20 cellular contexts compared by ENCODE assay signal in genomic region chr14:100828448-100828834, GRCh38. TPM values are rescaled to one million over a fixed set of nuclear protein-coding genes. Genes with fewer than 3 reads are reported as not detected.
DNase-seq lines count a peak whose midpoint lies in the region; ATAC-seq and TF ChIP-seq lines count a peak whose summit lies in the region.
"Had no signal": no experiment of that assay in that cellular context is flagged by ENCODE, and none has a peak within 500 bp of the region (broad histone marks: within the 10 kb centered on the region; RNA-seq: fewer than 3 reads in every experiment).

No MANE protein-coding gene starts in this region.

- H3K4me3 ChIP-seq in fibroblast of the aortic adventitia (ENCODE audit: low read depth, low read length): peak overlapping the region; percentile 77
- H3K4me3 ChIP-seq: HAP-1, lung had no signal

- H3K27ac Mint-ChIP-seq in WTC11: no peak overlapping the region
- no peak overlapping the region for H3K27ac Mint-ChIP-seq in activated CD4-positive, alpha-beta memory T cell treated with anti-CD3 and anti-CD28 coated beads for 36 hours
- H3K27ac Mint-ChIP-seq: activated naive CD4-positive, alpha-beta T cell treated with anti-CD3 and anti-CD28 coated beads, Interleukin-2, amount 50 U/mL, for 24 hours; CD4-positive, alpha-beta T cell had no signal

- intact Hi-C loops in activated CD4-positive, alpha-beta memory T cell treated with anti-CD3 and anti-CD28 coated beads for 36 hours (cut with micrococcal nuclease): no loop called here

- peak; percentile 14 for ATAC-seq in WTC11
- no peak for ATAC-seq in HG03175 (IDR thresholded peaks at IDR 0.05; ENCODE audit: unreplicated experiment)

- H3K4me1 Mint-ChIP-seq in WTC11: peaks cover 48% of the 10 kb centered on the region
- H3K4me1 Mint-ChIP-seq in activated CD4-positive, alpha-beta memory T cell treated with anti-CD3 and anti-CD28 coated beads for 36 hours (ENCODE audit: low read depth): peaks cover 8% of the 10 kb centered on the region
- H3K4me1 Mint-ChIP-seq: activated naive CD4-positive, alpha-beta T cell treated with anti-CD3 and anti-CD28 coated beads, Interleukin-2, amount 50 U/mL, for 24 hours had no signal

- peaks cover 30% of the 10 kb centered on the region for H3K27me3 Mint-ChIP-seq in WTC11 (ENCODE audit: low read depth)
- H3K27me3 Mint-ChIP-seq in activated CD4-positive, alpha-beta memory T cell treated with anti-CD3 and anti-CD28 coated beads for 36 hours: peaks cover 42% of the 10 kb centered on the region

- H3K9me3 Mint-ChIP-seq in WTC11: peaks cover 13% of the 10 kb centered on the region
- H3K9me3 Mint-ChIP-seq in activated CD4-positive, alpha-beta memory T cell treated with anti-CD3 and anti-CD28 coated beads for 36 hours: peaks cover 7% of the 10 kb centered on the region
- H3K9me3 Mint-ChIP-seq: activated naive CD4-positive, alpha-beta T cell treated with anti-CD3 and anti-CD28 coated beads, Interleukin-2, amount 50 U/mL, for 24 hours; CD4-positive, alpha-beta T cell had no signal

- POLR2A ChIA-PET in WTC11 (lab: Charles Lee): interaction anchor here (0.6 to 1.5 kb wide), 2 partner anchors 24 to 32 kb away, joined by 3 to 4 read pairs; no protein-coding TSS in a partner anchor
- POLR2A ChIA-PET in activated CD4-positive, alpha-beta memory T cell treated with anti-CD3 and anti-CD28 coated beads for 36 hours (lab: Charles Lee): no interaction called here

- H3K36me3 Mint-ChIP-seq in WTC11: peaks cover 47% of the 10 kb centered on the region
- H3K36me3 Mint-ChIP-seq in activated CD4-positive, alpha-beta memory T cell treated with anti-CD3 and anti-CD28 coated beads for 36 hours: no peaks in the 10 kb centered on the region

- peak overlapping the region; percentile 90 for H3K4me3 Mint-ChIP-seq in WTC11
- no peak overlapping the region for H3K4me3 Mint-ChIP-seq in activated CD4-positive, alpha-beta memory T cell treated with anti-CD3 and anti-CD28 coated beads for 36 hours
- H3K4me3 Mint-ChIP-seq: activated naive CD4-positive, alpha-beta T cell treated with anti-CD3 and anti-CD28 coated beads, Interleukin-2, amount 50 U/mL, for 24 hours; CD4-positive, alpha-beta T cell had no signal

- no peak for TF ChIP-seq CTCF in WTC11 (IDR thresholded peaks at IDR 0.05)
- TF ChIP-seq CTCF in fibroblast of the aortic adventitia (IDR thresholded peaks at IDR 0.05; ENCODE audit: insufficient read depth, low read length): peak; percentile 25

- DNase-seq in ELF-1 (ENCODE audit: low read depth, low spot score) (peak; percentile 75), WTC11 (ENCODE audit: low spot score) (no peak), fibroblast of the aortic adventitia (ENCODE audit: low read depth) (no peak), stromal cell of bone marrow (ENCODE audit: low read depth) (peak; percentile 31), NCI-H345 treated with DMSO at 0.1 percent for 48 hours (lab: John Stamatoyannopoulos, UW; ENCODE audit: unreplicated experiment) (no peak)
- no peak for DNase-seq in activated CD4-positive, alpha-beta memory T cell treated with anti-CD3 and anti-CD28 coated beads for 36 hours
- DNase-seq: activated CD4-positive, alpha-beta T cell treated with anti-CD3 and anti-CD28 coated beads, Interleukin-2, amount 50 U/mL, for 1 hour; CD4-positive, alpha-beta T cell; DND-41; heart left ventricle; KBM-7; MV-4-11; NCI-H1930; NCI-H446 treated with DMSO at 0.1 percent for 48 hours; stimulated activated CD4-positive, alpha-beta T cell treated with anti-CD3 and anti-CD28 coated beads, Interleukin-4, amount 100 ng/mL, for 4 hours; SW 1271 had no signal

- CTCF ChIA-PET in WTC11 (lab: Charles Lee): interaction anchor here (0.5 to 1.5 kb wide), 11 partner anchors 11 to 1157 kb away, joined by 3 to 8 read pairs (median 3); no protein-coding TSS in a partner anchor
- CTCF ChIA-PET in activated CD4-positive, alpha-beta memory T cell treated with anti-CD3 and anti-CD28 coated beads for 36 hours (lab: Charles Lee): no interaction called here

TF ChIP-seq in WTC11, 78 proteins besides CTCF, POLR2A, EP300 and RAD21:
- TF ChIP-seq ZNF425 (CRISPR knock-in tag; conservative IDR thresholded peaks at IDR 0.05): no peak
- no peak for TF ChIP-seq ZNF532 (CRISPR knock-in tag; IDR thresholded peaks at IDR 0.05; ENCODE audit: borderline replicate concordance)
- no peak for TF ChIP-seq SMAD4 (CRISPR knock-in tag; IDR thresholded peaks at IDR 0.05)
- TF ChIP-seq NR1H2 (CRISPR knock-in tag; IDR thresholded peaks at IDR 0.05): no peak
- TF ChIP-seq JUN (CRISPR knock-in tag; IDR thresholded peaks at IDR 0.05): no peak
- no peak for TF ChIP-seq ZBTB43 (CRISPR knock-in tag; IDR thresholded peaks at IDR 0.05)

RNA-seq across cellular contexts. Expression of gene MEG3, which starts 2.5 kb away (rescaled TPM):
- total RNA-seq in WTC11 (2021): 338 to 534 TPM (median 517 TPM) in 3 replicates
- 155 and 168 TPM in 2 replicates for total RNA-seq in fibroblast of the aortic adventitia (ENCODE audit: low replicate concordance)
- not detected for total RNA-seq in activated CD4-positive, alpha-beta memory T cell treated with anti-CD3 and anti-CD28 coated beads for 36 hours
- total RNA-seq: CD4-positive, alpha-beta T cell had no signal

Comparison
In these comparisons a context has a peak if more than half of its experiments do, and no peak if none do; other contexts are left out.
1. DNase-seq: peak in ELF-1 (single experiment) and stromal cell of bone marrow (single experiment); none in WTC11 (single experiment), fibroblast of the aortic adventitia (single experiment), activated CD4-positive, alpha-beta memory T cell treated with anti-CD3 and anti-CD28 coated beads for 36 hours (single experiment) and NCI-H345 treated with DMSO at 0.1 percent for 48 hours (single experiment).
2. RNA of gene MEG3, which starts 2.5 kb away (total RNA-seq): 338 to 534 TPM in WTC11 and 155 to 168 TPM in fibroblast of the aortic adventitia; not detected in activated CD4-positive, alpha-beta memory T cell treated with anti-CD3 and anti-CD28 coated beads for 36 hours; every median in the first group is over 100 times any median in the second.